8 cellular contexts compared by ENCODE assay signal in the genomic region with DNA sequence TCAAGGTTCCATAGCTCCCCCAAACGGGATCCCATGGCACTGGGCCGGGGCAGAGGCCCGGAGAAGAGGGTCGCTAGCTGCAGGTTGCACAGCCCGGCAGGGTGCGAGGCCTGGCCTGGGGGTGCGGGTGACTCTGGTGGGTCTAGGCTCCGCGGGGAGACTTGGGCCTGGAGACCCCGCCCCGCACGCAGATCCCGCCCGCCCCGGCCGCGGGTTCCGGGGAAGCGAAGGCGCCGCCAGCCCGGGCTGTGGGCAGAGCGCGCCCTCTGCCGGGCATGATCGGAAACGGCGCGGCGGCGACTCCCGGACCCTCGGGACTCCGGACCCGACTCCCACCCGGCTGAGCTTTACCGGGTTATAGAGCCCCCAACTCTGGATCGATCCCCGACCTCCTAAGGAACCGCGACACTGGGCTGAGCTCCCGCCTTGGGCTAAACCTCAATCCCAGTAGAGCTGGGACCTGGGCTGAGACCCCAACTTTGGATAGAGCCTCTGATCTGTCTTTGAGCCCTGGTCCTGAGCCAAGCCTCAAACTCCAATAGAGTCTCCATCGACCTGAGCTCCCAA. TPM values are rescaled to one million over a fixed set of nuclear protein-coding genes. Genes with fewer than 3 reads are reported as not detected.
DNase-seq lines count a peak whose midpoint lies in the region; TF ChIP-seq lines count a peak whose summit lies in the region.

No MANE protein-coding gene starts in this region.

- H3K36me3 ChIP-seq in mucosa of stomach (ENCODE audit: control insufficient read depth, insufficient read depth, low read length): no peaks in the 10 kb centered on the region

- peak overlapping the region; percentile 75 for H3K9ac ChIP-seq in mucosa of stomach (ENCODE audit: low read length)

- DNase-seq in GM13976 (ENCODE audit: low spot score) (peak; percentile 88), NCI-H774 (lab: John Stamatoyannopoulos, UW) (peak; percentile 39), epithelial cell of proximal tubule (ENCODE audit: low read depth) (no peak), HPDE6-E6E7 (ENCODE audit: extremely low spot score) (no peak)
- peak; percentile 97 for DNase-seq in activated CD8-positive, alpha-beta memory T cell treated with anti-CD3 and anti-CD28 coated beads, Interleukin-2, amount 50 U/mL, for 48 hours
- DNase-seq in stimulated activated CD8-positive, alpha-beta memory T cell treated with anti-CD3 and anti-CD28 coated beads, Interleukin-7, amount 100 ng/mL, for 1 hour (ENCODE audit: low read depth in 2 of 2): peak; percentile 55 to 58

- H3K9me3 ChIP-seq in mucosa of stomach (ENCODE audit: control insufficient read depth, low read length): no peaks in the 10 kb centered on the region

- H3K4me3 ChIP-seq in epithelial cell of proximal tubule (ENCODE audit: low read depth, low read length) (peak overlapping the region; percentile 53), mucosa of stomach (ENCODE audit: low read length) (no peak overlapping the region)

- peaks cover 34% of the 10 kb centered on the region for H3K4me1 ChIP-seq in mucosa of stomach (ENCODE audit: control insufficient read depth, insufficient read depth, low read length)

- H3K27me3 ChIP-seq in mucosa of stomach (ENCODE audit: control insufficient read depth, insufficient read depth, low read length): peaks cover 18% of the 10 kb centered on the region

- in situ Hi-C loops in GM13976 (cut with MboI; ENCODE audit: low sequenced_read_pairs, unreplicated experiment): loop anchor here (10.0 kb wide), 1 partner anchor 61 kb away; no protein-coding TSS in a partner anchor

- peak; percentile 98 for TF ChIP-seq CTCF in 22Rv1 (IDR thresholded peaks at IDR 0.05)
- TF ChIP-seq CTCF in GM13976 (IDR thresholded peaks at IDR 0.05; ENCODE audit: borderline replicate concordance, control extremely low read depth, extremely low read depth, insufficient read depth, missing control alignments): peak; percentile 91
- TF ChIP-seq CTCF in epithelial cell of proximal tubule (conservative IDR thresholded peaks at IDR 0.05; ENCODE audit: low read depth, low read length): peak; percentile 81

- no peak overlapping the region for H3K27ac ChIP-seq in 22Rv1

RNA-seq across cellular contexts. Expression of a gene that starts 3.1 kb away (rescaled TPM):
- 6.7 and 7.4 TPM in 2 replicates for total RNA-seq in epithelial cell of proximal tubule

RNA-seq across cellular contexts. Expression of a gene that starts 33.9 kb away (rescaled TPM):
- 83.0 and 126 TPM in 2 replicates for total RNA-seq in epithelial cell of proximal tubule

Comparison
In these comparisons a context has a peak if more than half of its experiments do, and no peak if none do; other contexts are left out.
1. DNase-seq: peak in GM13976 (single experiment), NCI-H774 (single experiment), activated CD8-positive, alpha-beta memory T cell treated with anti-CD3 and anti-CD28 coated beads, Interleukin-2, amount 50 U/mL, for 48 hours (single experiment) and stimulated activated CD8-positive, alpha-beta memory T cell treated with anti-CD3 and anti-CD28 coated beads, Interleukin-7, amount 100 ng/mL, for 1 hour (2 of 2); none in epithelial cell of proximal tubule (single experiment) and HPDE6-E6E7 (single experiment).
2. Peak in every context shown above with its lines, with median percentiles within 50 percentile points of each other: CTCF ChIP-seq.